Comparison of ENCODE assay signal across 9 cellular contexts in the genomic region with DNA sequence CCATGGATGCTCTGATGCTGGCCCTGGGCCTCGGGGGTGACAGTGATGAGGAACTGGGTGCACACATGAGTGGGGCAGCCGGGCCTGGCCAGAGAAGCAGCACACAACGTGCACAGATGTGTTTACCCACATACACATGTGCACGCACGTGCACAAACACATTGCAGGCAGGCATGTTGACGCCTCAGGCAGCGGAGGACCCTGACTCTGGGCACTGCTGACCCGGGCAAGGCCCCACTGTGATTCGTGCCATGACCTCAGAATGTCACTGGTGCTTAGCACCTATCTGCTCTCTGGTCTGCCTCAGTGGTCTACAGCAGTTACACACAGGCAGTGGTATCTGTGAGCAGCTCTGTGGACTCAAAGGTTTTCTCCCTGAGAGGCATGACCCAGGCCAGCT. TPM values are rescaled to one million over a fixed set of nuclear protein-coding genes. Genes with fewer than 3 reads are reported as not detected.
DNase-seq lines count a peak whose midpoint lies in the region; TF ChIP-seq lines count a peak whose summit lies in the region.
"Not testable (repeated sequence)": the region's sequence is repeated elsewhere in the genome, so short reads cannot be mapped to it uniquely, and the experiment has no call there.
"Had no signal": no experiment of that assay in that cellular context is flagged by ENCODE, and none has a peak within 500 bp of the region (broad histone marks: within the 10 kb centered on the region; RNA-seq: fewer than 3 reads in every experiment).

A gene (plus strand): TSS at position 301 of the 400 bp plus-strand sequence. CDS start 1,545 bp downstream, outside the sequence.

- not testable (repeated sequence) for H3K4me1 Mint-ChIP-seq in endothelial cell (ENCODE audit: unreplicated experiment)

- H3K4me3 Mint-ChIP-seq in endothelial cell (ENCODE audit: unreplicated experiment): not testable (repeated sequence)

- not testable (repeated sequence) for H3K27me3 Mint-ChIP-seq in endothelial cell (ENCODE audit: unreplicated experiment)

- not testable (repeated sequence) for TF ChIP-seq CTCF in endothelial cell (IDR thresholded peaks at IDR 0.05; ENCODE audit: unreplicated experiment)

- H3K9me3 Mint-ChIP-seq in endothelial cell (ENCODE audit: unreplicated experiment): not testable (repeated sequence)

- H3K27ac Mint-ChIP-seq in endothelial cell (ENCODE audit: unreplicated experiment): not testable (repeated sequence)

- DNase-seq in endothelial cell (ENCODE audit: low spot score): peak; percentile 0

- not testable (repeated sequence) for H3K36me3 Mint-ChIP-seq in endothelial cell (ENCODE audit: low read depth, unreplicated experiment)

RNA-seq across cellular contexts. Expression of the gene that starts here (rescaled TPM):
- total RNA-seq in endothelial cell (ENCODE audit: unreplicated experiment): not detected
- total RNA-seq: A172; A673; Caco-2; Calu3; CD4-positive, alpha-beta T cell; CD4-positive, CD25-positive, alpha-beta regulatory T cell; CD8-positive, alpha-beta T cell; Daoy had no signal

Comparison
In these comparisons a context has a peak if more than half of its experiments do, and no peak if none do; other contexts are left out.
1. Peak in DNase-seq in endothelial cell; RNA of the gene not detected or under 1 TPM.